ENCODE assay signal across 12 cellular contexts in genomic region chr21:32456497-32456918, GRCh38. TPM values are rescaled to one million over a fixed set of nuclear protein-coding genes. Genes with fewer than 3 reads are reported as not detected.
DNase-seq lines count a peak whose midpoint lies in the region; ATAC-seq and TF ChIP-seq lines count a peak whose summit lies in the region.
"Had no signal": no experiment of that assay in that cellular context is flagged by ENCODE, and none has a peak within 500 bp of the region (broad histone marks: within the 10 kb centered on the region; RNA-seq: fewer than 3 reads in every experiment).

No MANE protein-coding gene starts in this region.

- TF ChIP-seq CTCF in RWPE1 (conservative IDR thresholded peaks at IDR 0.05; ENCODE audit: low read depth) (no peak), epithelial cell of esophagus (IDR thresholded peaks at IDR 0.05; ENCODE audit: insufficient read depth, low read depth, low read length, missing control alignments) (no peak), mesothelial cell of epicardium (IDR thresholded peaks at IDR 0.05; ENCODE audit: unreplicated experiment) (no peak), uterus (IDR thresholded peaks at IDR 0.05) (no peak)

- H3K27me3 ChIP-seq in uterus, result no peaks in the 10 kb centered on the region

- H3K36me3 Mint-ChIP-seq in mesothelial cell of epicardium, result no peaks in the 10 kb centered on the region
- H3K36me3 Mint-ChIP-seq: stimulated activated naive B cell treated with anti-CD40 and anti-IgM and Interleukin-4, amounts not matched to agents 10 μg/mL and 1 μg/mL and 100 μg/mL, for 72 hours had no signal

- no peak overlapping the region for H3K4me3 Mint-ChIP-seq in mesothelial cell of epicardium
- H3K4me3 Mint-ChIP-seq: memory B cell; stimulated activated naive B cell treated with anti-CD40 and anti-IgM and Interleukin-4, amounts not matched to agents 10 μg/mL and 1 μg/mL and 100 μg/mL, for 72 hours had no signal

- ATAC-seq in HG03280 (IDR thresholded peaks at IDR 0.05; ENCODE audit: unreplicated experiment) (no peak), HG02759 (IDR thresholded peaks at IDR 0.05; ENCODE audit: unreplicated experiment) (no peak)
- ATAC-seq: stimulated activated naive B cell treated with anti-CD40 and anti-IgM and Interleukin-4, amounts not matched to agents 10 μg/mL and 1 μg/mL and 100 μg/mL, for 72 hours had no signal

- peaks cover 7% of the 10 kb centered on the region for H3K27me3 Mint-ChIP-seq in mesothelial cell of epicardium (ENCODE audit: low read depth)

- peaks cover 4% of the 10 kb centered on the region for H3K9me3 Mint-ChIP-seq in mesothelial cell of epicardium
- H3K9me3 Mint-ChIP-seq: activated T-helper 2 cell treated with anti-CD3 and anti-CD28 coated beads, Interferon-gamma antibody, Interleukin-2, Interleukin-4, amounts not matched to agents 10 μg/mL and 5 μg/mL and 100 μg/mL, durations not matched to agents 14 hours and 24 hours and 36 hours; memory B cell; stimulated activated naive B cell treated with anti-CD40 and anti-IgM and Interleukin-4, amounts not matched to agents 10 μg/mL and 1 μg/mL and 100 μg/mL, for 72 hours had no signal

- peak overlapping the region; percentile 72 for H3K27ac Mint-ChIP-seq in mesothelial cell of epicardium
- H3K27ac Mint-ChIP-seq: activated T-helper 2 cell treated with anti-CD3 and anti-CD28 coated beads, Interferon-gamma antibody, Interleukin-2, Interleukin-4, amounts not matched to agents 10 μg/mL and 5 μg/mL and 100 μg/mL, durations not matched to agents 14 hours and 24 hours and 36 hours; memory B cell; stimulated activated naive B cell treated with anti-CD40 and anti-IgM and Interleukin-4, amounts not matched to agents 10 μg/mL and 1 μg/mL and 100 μg/mL, for 72 hours had no signal

- DNase-seq in RWPE1 (ENCODE audit: low spot score) (no peak), epithelial cell of esophagus (ENCODE audit: low read depth) (peak; percentile 45), mesothelial cell of epicardium (ENCODE audit: low spot score in 2 of 2, unreplicated experiment in 2 of 2) (no peak), uterus (peak; percentile 67 to 90), NCI-H146 treated with DMSO at 0.1 percent for 48 hours (lab: John Stamatoyannopoulos, UW; ENCODE audit: unreplicated experiment) (no peak)
- DNase-seq: NCI-H1417 treated with DMSO at 0.1 percent for 48 hours; stimulated activated naive B cell treated with anti-CD40 and anti-IgM and Interleukin-4, amounts not matched to agents 10 μg/mL and 1 μg/mL and 100 μg/mL, for 72 hours had no signal

- peak; percentile 17 to 19 for TF ChIP-seq POLR2A in uterus (IDR thresholded peaks at IDR 0.05)

- peaks cover 12% of the 10 kb centered on the region for H3K4me1 Mint-ChIP-seq in mesothelial cell of epicardium
- H3K4me1 Mint-ChIP-seq: memory B cell; stimulated activated naive B cell treated with anti-CD40 and anti-IgM and Interleukin-4, amounts not matched to agents 10 μg/mL and 1 μg/mL and 100 μg/mL, for 72 hours had no signal

- no peaks in the 10 kb centered on the region for H3K9me3 ChIP-seq in uterus
- H3K9me3 ChIP-seq: HAP-1 had no signal

- H3K36me3 ChIP-seq in uterus, result no peaks in the 10 kb centered on the region
- H3K36me3 ChIP-seq: HAP-1 had no signal

- peaks cover 14 to 25% of the 10 kb centered on the region in 2 donors for H3K4me1 ChIP-seq in uterus
- H3K4me1 ChIP-seq: HAP-1 had no signal

- POLR2A ChIA-PET in RWPE1 (lab: Yijun Ruan, JAX; ENCODE audit: low non-redundant PET), result no interaction called here

- H3K4me3 ChIP-seq in epithelial cell of esophagus (ENCODE audit: low read length), result no peak overlapping the region
- H3K4me3 ChIP-seq in uterus, result no peak overlapping the region
- H3K4me3 ChIP-seq: HAP-1 had no signal

- intact Hi-C loops in uterus (cut with DNase I; ENCODE audit: low total_unique reads), result no loop called here

- peak overlapping the region; percentile 65 for H3K27ac ChIP-seq in RWPE1
- H3K27ac ChIP-seq in uterus, result peak overlapping the region; percentile 93 to 99

- CTCF ChIA-PET in RWPE1 (lab: Yijun Ruan, JAX), result interaction anchor here (0.8 kb wide), 1 partner anchor 160 kb away, joined by 3 read pairs; no protein-coding TSS in a partner anchor

RNA-seq across cellular contexts. Expression of gene EVA1C, which starts 44.0 kb away (rescaled TPM):
- total RNA-seq in mesothelial cell of epicardium, result 2.1 to 3.8 TPM (median 3.1 TPM) in 3 replicates
- 100 to 1,000 TPM in 1 of 4 donors, 10 to 100 TPM in 2, 1 to 10 TPM in 1; 8.3 to 105 (median 48.7) TPM for total RNA-seq in uterus

Comparison
In these comparisons a context has a peak if more than half of its experiments do, and no peak if none do; other contexts are left out.
1. DNase-seq: peak in epithelial cell of esophagus (single experiment) and uterus (2 of 2); none in RWPE1 (single experiment), mesothelial cell of epicardium (0 of 2) and NCI-H146 treated with DMSO at 0.1 percent for 48 hours (single experiment).